Comparison of ENCODE assay signal across 8 cellular contexts in the genomic region with DNA sequence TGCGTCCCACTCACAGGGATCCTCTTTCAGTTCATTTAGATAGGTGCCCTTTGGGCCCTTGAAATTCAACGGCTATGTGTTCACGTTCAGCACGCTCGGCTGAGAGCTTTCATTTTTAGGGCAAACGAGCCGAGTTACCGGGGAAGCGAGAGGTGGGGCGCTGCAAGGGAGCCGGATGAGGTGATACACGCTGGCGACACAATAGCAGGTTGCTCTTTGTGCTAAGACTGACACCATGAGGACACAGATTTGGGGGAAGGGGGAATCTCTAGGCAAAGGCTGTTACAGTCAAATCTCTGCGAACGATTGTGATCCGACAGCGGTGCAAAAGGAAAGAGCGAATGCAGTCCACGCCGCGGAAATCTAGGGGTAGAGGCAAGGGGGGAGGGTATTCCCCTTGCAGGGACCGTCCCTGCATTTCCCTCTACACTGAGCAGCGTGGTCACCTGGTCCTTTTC. TPM values are rescaled to one million over a fixed set of nuclear protein-coding genes. Genes with fewer than 3 reads are reported as not detected.
DNase-seq lines count a peak whose midpoint lies in the region; ATAC-seq and TF ChIP-seq lines count a peak whose summit lies in the region.

No MANE protein-coding gene starts in this region.

- under 1% methylated on average over 21 of the region's 23 CpGs for WGBS in SK-N-SH (ENCODE audit: low lambda C conversion rate)
- 0% methylated on average over 23 of the region's 23 CpGs for WGBS in aorta, 2 donors

- H2AFZ ChIP-seq in SK-N-SH (ENCODE audit: low read depth) = peak overlapping the region; percentile 92

- no peaks in the 10 kb centered on the region for H3K9me2 ChIP-seq in SK-N-SH

- no peak for TF ChIP-seq RAD21 in SK-N-SH (IDR thresholded peaks at IDR 0.05; ENCODE audit: low read length)

- H3K9me3 ChIP-seq in SK-N-SH (no peaks in the 10 kb centered on the region), mucosa of stomach (ENCODE audit: control insufficient read depth, low read length) (no peaks in the 10 kb centered on the region), aorta (ENCODE audit: control insufficient read depth, low read length) (no peaks in the 10 kb centered on the region)

- peaks cover 10 to 11% of the 10 kb centered on the region in 2 experiments for H3K36me3 ChIP-seq in SK-N-SH (replicated peaks in 1 of 2; ENCODE audit: control insufficient read depth in 1 of 2, insufficient read depth in 2 of 2, low read length in 1 of 2)
- H3K36me3 ChIP-seq in mucosa of stomach (ENCODE audit: control insufficient read depth, insufficient read depth, low read length) = no peaks in the 10 kb centered on the region
- no peaks in the 10 kb centered on the region for H3K36me3 ChIP-seq in aorta (ENCODE audit: control insufficient read depth in 1 of 2, insufficient read depth in 2 of 2, low read length in 1 of 2)

- TF ChIP-seq CTCF in AG10803 (conservative IDR thresholded peaks at IDR 0.05; ENCODE audit: low read length) (no peak), SK-N-SH (IDR thresholded peaks at IDR 0.05) (no peak), coronary artery (IDR thresholded peaks at IDR 0.05) (no peak)

- peaks cover 40% of the 10 kb centered on the region for H3K79me2 ChIP-seq in SK-N-SH (ENCODE audit: insufficient read depth)

- H3K27ac ChIP-seq in SK-N-SH (ENCODE audit: low read depth in 2 of 2, low read length in 1 of 2) = peak overlapping the region; percentile 85 to 97
- H3K27ac ChIP-seq in coronary artery = peak overlapping the region; percentile 97 to 98
- peak overlapping the region; percentile 7 to 56 for H3K27ac ChIP-seq in aorta (ENCODE audit: low read depth in 1 of 2, low read length in 2 of 2)

- TF ChIP-seq EP300 in SK-N-SH (IDR thresholded peaks at IDR 0.05; ENCODE audit: borderline replicate concordance in 1 of 2, low read depth in 1 of 2, low read length in 1 of 2) = no peak

- intact Hi-C loops in aorta (cut with DNase I) = loop anchor here (2.0 to 10.0 kb wide), 7 partner anchors 62 to 402 kb away; no protein-coding TSS in a partner anchor

- ATAC-seq in GM18508 (IDR thresholded peaks at IDR 0.05; ENCODE audit: insufficient read depth, unreplicated experiment) (peak; percentile 3), HG03064 (IDR thresholded peaks at IDR 0.05; ENCODE audit: low read depth, unreplicated experiment) (peak; percentile 1), aorta (ENCODE audit: low FRiP score) (peak; percentile 9)

- peaks cover 33% of the 10 kb centered on the region for H3F3A ChIP-seq in SK-N-SH (replicated peaks; ENCODE audit: insufficient read depth)

- H3K9ac ChIP-seq in SK-N-SH (peak overlapping the region; percentile 94), mucosa of stomach (ENCODE audit: low read length) (peak overlapping the region; percentile 90)

- H4K20me1 ChIP-seq in SK-N-SH (ENCODE audit: insufficient read depth) = peaks cover 35% of the 10 kb centered on the region

- POLR2A ChIA-PET in SK-N-SH (lab: Yijun Ruan, JAX) = interaction anchor here (0.8 to 3.0 kb wide), 16 partner anchors 12 to 690 kb away, joined by 3 to 37 read pairs (median 6); a partner anchor contains a TSS

- CTCF ChIA-PET in SK-N-SH (lab: Yijun Ruan, JAX) = interaction anchor here (0.6 to 3.8 kb wide), 10 partner anchors 13 to 702 kb away, joined by 3 to 42 read pairs (median 4); no protein-coding TSS in a partner anchor

- H3K4me3 ChIP-seq in AG10803 (ENCODE audit: low read length) = peak overlapping the region; percentile 97
- peak overlapping the region; percentile 79 to 97 for H3K4me3 ChIP-seq in SK-N-SH (ENCODE audit: low read depth in 2 of 2, low read length in 1 of 2)
- peak overlapping the region; percentile 92 for H3K4me3 ChIP-seq in coronary artery
- H3K4me3 ChIP-seq in mucosa of stomach (ENCODE audit: low read length) = peak overlapping the region; percentile 76
- H3K4me3 ChIP-seq in aorta (ENCODE audit: low read length in 2 of 2) = peak overlapping the region; percentile 94 to 99

- peak overlapping the region; percentile 96 for H3K4me2 ChIP-seq in SK-N-SH

- no peaks in the 10 kb centered on the region for H3K27me3 ChIP-seq in SK-N-SH (ENCODE audit: insufficient read depth)
- no peaks in the 10 kb centered on the region for H3K27me3 ChIP-seq in mucosa of stomach (ENCODE audit: control insufficient read depth, insufficient read depth, low read length)
- no peaks in the 10 kb centered on the region for H3K27me3 ChIP-seq in aorta (ENCODE audit: control insufficient read depth in 1 of 2, insufficient read depth in 2 of 2, low read length in 1 of 2)

- H3K4me1 ChIP-seq in SK-N-SH (ENCODE audit: control insufficient read depth in 1 of 2, insufficient read depth in 2 of 2, low read depth in 1 of 2, low read length in 1 of 2) (peaks cover 0 to 13% of the 10 kb centered on the region in 2 experiments; a peak in 2 of 4 replicates), mucosa of stomach (ENCODE audit: control insufficient read depth, insufficient read depth, low read length) (peaks cover 15% of the 10 kb centered on the region), aorta (ENCODE audit: control insufficient read depth in 1 of 2, insufficient read depth in 2 of 2, low read length in 2 of 2) (no peaks in the 10 kb centered on the region)

- DNase-seq in AG10803 (ENCODE audit: low read depth) (no peak), SK-N-SH (no peak), coronary artery (ENCODE audit: low spot score) (no peak), aorta (no peak), kidney tubule cell (ENCODE audit: low spot score) (no peak)

TF ChIP-seq in SK-N-SH, 30 proteins besides CTCF, POLR2A, EP300 and RAD21:
- TF ChIP-seq, protein P1, sequence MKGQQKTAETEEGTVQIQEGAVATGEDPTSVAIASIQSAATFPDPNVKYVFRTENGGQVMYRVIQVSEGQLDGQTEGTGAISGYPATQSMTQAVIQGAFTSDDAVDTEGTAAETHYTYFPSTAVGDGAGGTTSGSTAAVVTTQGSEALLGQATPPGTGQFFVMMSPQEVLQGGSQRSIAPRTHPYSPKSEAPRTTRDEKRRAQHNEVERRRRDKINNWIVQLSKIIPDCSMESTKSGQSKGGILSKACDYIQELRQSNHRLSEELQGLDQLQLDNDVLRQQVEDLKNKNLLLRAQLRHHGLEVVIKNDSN (IDR thresholded peaks at IDR 0.05; ENCODE audit: borderline replicate concordance, low read depth) = no peak
- TF ChIP-seq JUND (IDR thresholded peaks at IDR 0.05) (no peak), ELF1 (IDR thresholded peaks at IDR 0.05) (no peak), EZH2phosphoT487 (IDR thresholded peaks at IDR 0.05; ENCODE audit: borderline replicate concordance, low read depth) (no peak)
- TF ChIP-seq, protein P2, sequence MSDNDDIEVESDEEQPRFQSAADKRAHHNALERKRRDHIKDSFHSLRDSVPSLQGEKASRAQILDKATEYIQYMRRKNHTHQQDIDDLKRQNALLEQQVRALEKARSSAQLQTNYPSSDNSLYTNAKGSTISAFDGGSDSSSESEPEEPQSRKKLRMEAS (IDR thresholded peaks at IDR 0.05; ENCODE audit: low read depth) = no peak
TF ChIP-seq in SK-N-SH: peak in this region for 0.

RNA-seq across cellular contexts. Expression of a gene that starts 0.7 kb away (rescaled TPM):
- polyA plus RNA-seq in SK-N-SH (2012; rRNA removed) (0.83 and 1.2 TPM in 2 replicates), aorta (under 1 TPM; 0.25 to 0.36 TPM)
- 0.86 and 1.0 TPM in 2 replicates for polyA plus RNA-seq in SK-N-SH (2012; cell fraction: cytosol; rRNA removed)
- polyA plus RNA-seq in SK-N-SH (2012; cell fraction: nucleus; rRNA removed) = 0.51 and 0.54 TPM in 2 replicates
- total RNA-seq in aorta = under 1 TPM; 0.29 to 0.66 TPM

RNA-seq across cellular contexts. Expression of a gene that starts 0.8 kb away (rescaled TPM):
- polyA plus RNA-seq in SK-N-SH (2012; rRNA removed) = 12.8 and 13.1 TPM in 2 replicates
- 15.4 and 25.8 TPM in 2 replicates for polyA plus RNA-seq in SK-N-SH (2012; cell fraction: cytosol; rRNA removed)
- 8.4 and 14.2 TPM in 2 replicates for polyA plus RNA-seq in SK-N-SH (2012; cell fraction: nucleus; rRNA removed)
- 100 to 1,000 TPM; 119 to 165 TPM for total RNA-seq in aorta
- 10 to 100 TPM; 26.8 to 35.4 TPM for polyA plus RNA-seq in aorta

RNA-seq across cellular contexts. Expression of a gene that starts 44.6 kb away (rescaled TPM):
- 13.5 and 21.0 TPM in 2 replicates for polyA plus RNA-seq in SK-N-SH (2012; rRNA removed)
- 26.3 and 34.2 TPM in 2 replicates for polyA plus RNA-seq in SK-N-SH (2012; cell fraction: cytosol; rRNA removed)
- polyA plus RNA-seq in SK-N-SH (2012; cell fraction: nucleus; rRNA removed) = 4.0 and 16.5 TPM in 2 replicates
- 10 to 100 TPM; 39.5 to 43.4 TPM for total RNA-seq in aorta
- polyA plus RNA-seq in aorta = 10 to 100 TPM; 18.8 to 24.7 TPM

Comparison
In these comparisons a context has a peak if more than half of its experiments do, and no peak if none do; other contexts are left out.
1. H3K27ac ChIP-seq: peak in every context shown above with its lines; median percentile 98 in coronary artery; 91 in SK-N-SH; 32 in aorta.